ENCODE assay signal across 32 cellular contexts in genomic region chr3:159058859-159059258, GRCh38. TPM values are rescaled to one million over a fixed set of nuclear protein-coding genes. Genes with fewer than 3 reads are reported as not detected.
"Had no signal": no experiment of that assay in that cellular context is flagged by ENCODE, and none has a peak within 500 bp of the region (broad histone marks: within the 10 kb centered on the region; RNA-seq: fewer than 3 reads in every experiment).

No MANE protein-coding gene starts in this region.

- H3K9me3 ChIP-seq: ovary, psoas muscle, right lobe of liver, sigmoid colon, stomach, thoracic aorta, thyroid gland, tibial nerve, upper lobe of left lung, vagina had no signal

- H3K9ac ChIP-seq: parathyroid adenoma had no signal

- H3K27ac ChIP-seq: ovary, parathyroid adenoma, psoas muscle, right lobe of liver, sigmoid colon, stomach, thoracic aorta, thyroid gland, tibial nerve, upper lobe of left lung, vagina had no signal

- H3K79me2 ChIP-seq: parathyroid adenoma had no signal

- H3K4me3 Mint-ChIP-seq: natural killer cell treated with Interleukin-12 subunit alpha and Interleukin-12 subunit beta and Interleukin-15 and Interleukin-18, amount 100 ng/mL, for 72 hours; nephron progenitor cell; neural crest cell; stimulated activated effector memory CD8-positive, alpha-beta T cell treated with anti-CD3 and anti-CD28 coated beads, Interleukin-12 subunit alpha, Interleukin-12 subunit beta, amount 100 ng/mL, for 72 hours; stimulated activated naive B cell treated with anti-CD40 and anti-IgM and Interleukin-4, amounts not matched to agents 10 μg/mL and 1 μg/mL and 100 μg/mL, for 72 hours; stimulated activated naive CD8-positive, alpha-beta T cell treated with anti-CD3 and anti-CD28 coated beads, Interleukin-15, Interleukin-2, amounts not matched to agents 100 ng/mL and 50 ng/mL, for 24 hours had no signal

- H2AFZ ChIP-seq: parathyroid adenoma had no signal

- H3K36me3 ChIP-seq: ovary, right lobe of liver, sigmoid colon, stomach, thoracic aorta, thyroid gland, tibial nerve, upper lobe of left lung, vagina had no signal

- H3K4me3 ChIP-seq: ovary, psoas muscle, right lobe of liver, sigmoid colon, stomach, thoracic aorta, thyroid gland, tibial nerve, upper lobe of left lung, vagina had no signal

- H3K27me3 ChIP-seq: ovary, right lobe of liver, sigmoid colon, stomach, thyroid gland, tibial nerve, upper lobe of left lung, vagina had no signal

- H3K9me3 Mint-ChIP-seq: nephron progenitor cell, neural crest cell had no signal

- H3K4me1 Mint-ChIP-seq: nephron progenitor cell; neural crest cell; stimulated activated effector memory CD8-positive, alpha-beta T cell treated with anti-CD3 and anti-CD28 coated beads, Interleukin-12 subunit alpha, Interleukin-12 subunit beta, amount 100 ng/mL, for 72 hours; stimulated activated naive B cell treated with anti-CD40 and anti-IgM and Interleukin-4, amounts not matched to agents 10 μg/mL and 1 μg/mL and 100 μg/mL, for 72 hours had no signal

- H3K27me3 Mint-ChIP-seq: natural killer cell treated with Interleukin-12 subunit alpha and Interleukin-12 subunit beta and Interleukin-15 and Interleukin-18, amount 100 ng/mL, for 72 hours; progenitor cell of endocrine pancreas; stimulated activated naive B cell treated with anti-CD40 and anti-IgM and Interleukin-4, amounts not matched to agents 10 μg/mL and 1 μg/mL and 100 μg/mL, for 72 hours; stimulated activated naive CD8-positive, alpha-beta T cell treated with anti-CD3 and anti-CD28 coated beads, Interleukin-15, Interleukin-2, amounts not matched to agents 100 ng/mL and 50 ng/mL, for 24 hours had no signal

- H3K27ac Mint-ChIP-seq: natural killer cell treated with Interleukin-12 subunit alpha and Interleukin-12 subunit beta and Interleukin-15 and Interleukin-18, amount 100 ng/mL, for 72 hours; nephron progenitor cell; progenitor cell of endocrine pancreas; stimulated activated effector memory CD8-positive, alpha-beta T cell treated with anti-CD3 and anti-CD28 coated beads, Interleukin-12 subunit alpha, Interleukin-12 subunit beta, amount 100 ng/mL, for 72 hours; stimulated activated naive B cell treated with anti-CD40 and anti-IgM and Interleukin-4, amounts not matched to agents 10 μg/mL and 1 μg/mL and 100 μg/mL, for 72 hours; stimulated activated naive CD8-positive, alpha-beta T cell treated with anti-CD3 and anti-CD28 coated beads, Interleukin-15, Interleukin-2, amounts not matched to agents 100 ng/mL and 50 ng/mL, for 24 hours had no signal

- ATAC-seq: natural killer cell treated with Interleukin-12 subunit alpha and Interleukin-12 subunit beta and Interleukin-15 and Interleukin-18, amount 100 ng/mL, for 72 hours; psoas muscle; right cardiac atrium; right lobe of liver; stimulated activated effector memory CD8-positive, alpha-beta T cell treated with anti-CD3 and anti-CD28 coated beads, Interleukin-12 subunit alpha, Interleukin-12 subunit beta, amount 100 ng/mL, for 72 hours; stimulated activated naive B cell treated with anti-CD40 and anti-IgM and Interleukin-4, amounts not matched to agents 10 μg/mL and 1 μg/mL and 100 μg/mL, for 72 hours had no signal

- H3K4me1 ChIP-seq: parathyroid adenoma, psoas muscle, right lobe of liver, sigmoid colon, stomach, thyroid gland, tibial nerve, upper lobe of left lung, vagina had no signal

- H3K36me3 Mint-ChIP-seq: natural killer cell treated with Interleukin-12 subunit alpha and Interleukin-12 subunit beta and Interleukin-15 and Interleukin-18, amount 100 ng/mL, for 72 hours; stimulated activated effector memory CD8-positive, alpha-beta T cell treated with anti-CD3 and anti-CD28 coated beads, Interleukin-12 subunit alpha, Interleukin-12 subunit beta, amount 100 ng/mL, for 72 hours; stimulated activated naive B cell treated with anti-CD40 and anti-IgM and Interleukin-4, amounts not matched to agents 10 μg/mL and 1 μg/mL and 100 μg/mL, for 72 hours had no signal

- DNase-seq: nephron progenitor cell; occipital lobe; ovary; posterior cingulate gyrus; psoas muscle; right cardiac atrium; right lobe of liver; sigmoid colon; small intestine; stimulated activated CD4-positive, alpha-beta T cell treated with anti-CD3 and anti-CD28 coated beads, Interleukin-15, amount 100 ng/mL, for 24 hours; stimulated activated CD4-positive, alpha-beta T cell treated with anti-CD3 and anti-CD28 coated beads, Interleukin-2, amount 100 ng/mL, for 24 hours; stimulated activated CD4-positive, alpha-beta T cell treated with anti-CD3 and anti-CD28 coated beads, Interleukin-2, amount 100 ng/mL, for 48 hours; stimulated activated CD4-positive, alpha-beta T cell treated with anti-CD3 and anti-CD28 coated beads, Interleukin-4, amount 100 ng/mL, for 24 hours; stimulated activated naive B cell treated with anti-CD40 and anti-IgM and Interleukin-4, amounts not matched to agents 10 μg/mL and 1 μg/mL and 100 μg/mL, for 72 hours; stimulated activated naive CD4-positive, alpha-beta T cell treated with Interleukin-2 at 50 U/mL for 16 hours; stomach; thyroid gland; trophoblast cell; upper lobe of left lung had no signal

RNA-seq across cellular contexts. Expression of gene IQCJ, which starts 10.3 kb away (rescaled TPM):
- total RNA-seq: natural killer cell treated with Interleukin-12 subunit alpha and Interleukin-12 subunit beta and Interleukin-15 and Interleukin-18, amount 100 ng/mL, for 72 hours; neural crest cell; osteoblast; progenitor cell of endocrine pancreas; right lobe of liver; skeletal muscle tissue; subcutaneous adipose tissue; thoracic aorta; thyroid gland; tibial nerve; upper lobe of left lung; ureter; vagina had no signal
- polyA plus RNA-seq: ovary, sigmoid colon, small intestine, stomach had no signal
